1 cellular context compared by ENCODE assay signal in genomic region chr17:75995385-75995925, GRCh38.
TF ChIP-seq lines count a peak whose summit lies in the region.

No MANE protein-coding gene starts in this region.

TF ChIP-seq in HepG2, 621 proteins besides CTCF, POLR2A, EP300 and RAD21 (continued from another document and continues in another):
- TF ChIP-seq ZNF432 (CRISPR knock-in tag; IDR thresholded peaks at IDR 0.05; ENCODE audit: borderline replicate concordance) (no peak), HNF1A (IDR thresholded peaks at IDR 0.05; ENCODE audit: low read depth) (no peak), HNF1A (CRISPR knock-in tag; IDR thresholded peaks at IDR 0.05; ENCODE audit: borderline replicate concordance) (no peak), RERE (CRISPR knock-in tag; IDR thresholded peaks at IDR 0.05; ENCODE audit: low read depth) (no peak), MAFF (IDR thresholded peaks at IDR 0.05; ENCODE audit: low read depth, low read length) (no peak), HMGXB3 (CRISPR knock-in tag; IDR thresholded peaks at IDR 0.05; ENCODE audit: borderline replicate concordance) (no peak), ZFP41 (CRISPR knock-in tag; IDR thresholded peaks at IDR 0.05; ENCODE audit: borderline replicate concordance) (no peak), MAF1 (CRISPR knock-in tag; IDR thresholded peaks at IDR 0.05; ENCODE audit: borderline replicate concordance) (no peak), ARID5B (CRISPR knock-in tag; IDR thresholded peaks at IDR 0.05) (peak; percentile 30; the same call in 1 of the 2 replicates), ATRX (CRISPR knock-in tag; IDR thresholded peaks at IDR 0.05; ENCODE audit: borderline replicate concordance) (no peak), DRAP1 (CRISPR knock-in tag; IDR thresholded peaks at IDR 0.05) (no peak), CC2D1A (CRISPR knock-in tag; IDR thresholded peaks at IDR 0.05) (no peak), IRF1 (CRISPR knock-in tag; IDR thresholded peaks at IDR 0.05; ENCODE audit: low read depth) (no peak), ETS1 (CRISPR knock-in tag; IDR thresholded peaks at IDR 0.05) (no peak), ZNF614 (CRISPR knock-in tag; IDR thresholded peaks at IDR 0.05; ENCODE audit: borderline replicate concordance) (no peak), PRDM4 (CRISPR knock-in tag; IDR thresholded peaks at IDR 0.05; ENCODE audit: borderline replicate concordance) (no peak), SOX6 (IDR thresholded peaks at IDR 0.05) (no peak), SOX6 (CRISPR knock-in tag; IDR thresholded peaks at IDR 0.05) (no peak), SNAPC2 (CRISPR knock-in tag; IDR thresholded peaks at IDR 0.05) (no peak), SMAD9 (CRISPR knock-in tag; IDR thresholded peaks at IDR 0.05) (no peak), RFX1 (IDR thresholded peaks at IDR 0.05) (no peak), ZNF20 (CRISPR knock-in tag; IDR thresholded peaks at IDR 0.05) (no peak), ZSCAN29 (CRISPR knock-in tag; conservative IDR thresholded peaks at IDR 0.05) (no peak), SNAPC5 (CRISPR knock-in tag; IDR thresholded peaks at IDR 0.05; ENCODE audit: borderline replicate concordance) (no peak), ZNF775 (CRISPR knock-in tag; IDR thresholded peaks at IDR 0.05; ENCODE audit: borderline replicate concordance) (no peak), HIC2 (CRISPR knock-in tag; IDR thresholded peaks at IDR 0.05; ENCODE audit: low read depth) (peak; percentile 37; the same call in 1 of the 2 replicates)
